8 cellular contexts compared by ENCODE assay signal in genomic region chr12:6039894-6040601, GRCh38.
DNase-seq lines count a peak whose midpoint lies in the region; ATAC-seq, FAIRE-seq and TF ChIP-seq lines count a peak whose summit lies in the region.

No MANE protein-coding gene starts in this region.

- no peak overlapping the region for H3K4me3 Mint-ChIP-seq in T-helper 2 cell treated with Interferon-gamma antibody and Interleukin-4, amounts not matched to agents 5 μg/mL and 100 μg/mL, for 36 hours

- no peaks in the 10 kb centered on the region for H3K4me1 Mint-ChIP-seq in T-helper 2 cell treated with Interferon-gamma antibody and Interleukin-4, amounts not matched to agents 5 μg/mL and 100 μg/mL, for 36 hours (ENCODE audit: low read depth)

- H3K27ac Mint-ChIP-seq in T-helper 2 cell treated with Interferon-gamma antibody and Interleukin-4, amounts not matched to agents 5 μg/mL and 100 μg/mL, for 36 hours, result no peak overlapping the region

- no peak overlapping the region for H3K27ac ChIP-seq in brain microvascular endothelial cell

- no peaks in the 10 kb centered on the region for H3K27me3 Mint-ChIP-seq in T-helper 2 cell treated with Interferon-gamma antibody and Interleukin-4, amounts not matched to agents 5 μg/mL and 100 μg/mL, for 36 hours (ENCODE audit: low read depth)

- no peak overlapping the region for H3K4me3 ChIP-seq in brain microvascular endothelial cell (ENCODE audit: low read depth, low read length)

- no peaks in the 10 kb centered on the region for H3K36me3 Mint-ChIP-seq in T-helper 2 cell treated with Interferon-gamma antibody and Interleukin-4, amounts not matched to agents 5 μg/mL and 100 μg/mL, for 36 hours (ENCODE audit: low read depth)

- FAIRE-seq in GM19239 (lab: Jason Lieb, UNC), result peak; percentile 96

- H3K36me3 ChIP-seq in brain microvascular endothelial cell (replicated peaks), result no peaks in the 10 kb centered on the region

- H3K9me3 Mint-ChIP-seq in T-helper 2 cell treated with Interferon-gamma antibody and Interleukin-4, amounts not matched to agents 5 μg/mL and 100 μg/mL, for 36 hours, result no peaks in the 10 kb centered on the region

- in situ Hi-C loops in brain microvascular endothelial cell (cut with HindIII; ENCODE audit: low pct_ligation_motif_present, low sequenced_read_pairs), result no loop called here

- no peaks in the 10 kb centered on the region for H3K27me3 ChIP-seq in brain microvascular endothelial cell (replicated peaks)

- DNase-seq in C1 segment of cervical spinal cord (lab: John Stamatoyannopoulos, UW) (peak in 11 of 14 donors; percentile 6 to 59 (median 38)), GM19239 (ENCODE audit: insufficient read length, low spot score) (peak; percentile 69), NCI-H1092 treated with DMSO at 0.1 percent for 48 hours (lab: John Stamatoyannopoulos, UW) (peak; percentile 60), brain microvascular endothelial cell (peak; percentile 59), iris pigment epithelial cell (ENCODE audit: low read depth) (peak; percentile 72)
- DNase-seq in T-helper 2 cell treated with Interferon-gamma antibody and Interleukin-4, amounts not matched to agents 5 μg/mL and 100 μg/mL, for 36 hours (ENCODE audit: low spot score), result peak; percentile 18
- DNase-seq in stimulated activated CD4-positive, alpha-beta T cell treated with anti-CD3 and anti-CD28 coated beads, Interleukin-15, amount 100 ng/mL, for 24 hours, result peak; percentile 63

- TF ChIP-seq CTCF in brain microvascular endothelial cell (IDR thresholded peaks at IDR 0.05; ENCODE audit: low read depth, low read length, missing control alignments), result peak; percentile 89

- no peak for ATAC-seq in GM18519 (IDR thresholded peaks at IDR 0.05; ENCODE audit: low FRiP score, unreplicated experiment)

Comparison
In these comparisons a context has a peak if more than half of its experiments do, and no peak if none do; other contexts are left out.
1. DNase-seq: peak in every context shown above with its lines; median percentile 72 in iris pigment epithelial cell; 69 in GM19239; 63 in stimulated activated CD4-positive, alpha-beta T cell treated with anti-CD3 and anti-CD28 coated beads, Interleukin-15, amount 100 ng/mL, for 24 hours; 60 in NCI-H1092 treated with DMSO at 0.1 percent for 48 hours; 59 in brain microvascular endothelial cell; 38 in C1 segment of cervical spinal cord; 18 in T-helper 2 cell treated with Interferon-gamma antibody and Interleukin-4, amounts not matched to agents 5 μg/mL and 100 μg/mL, for 36 hours.